In genomic region chr14:64303471-64303917, GRCh38 we compare ENCODE assay signal across 9 cellular contexts. TPM values are rescaled to one million over a fixed set of nuclear protein-coding genes. Genes with fewer than 3 reads are reported as not detected.
DNase-seq lines count a peak whose midpoint lies in the region; ATAC-seq and FAIRE-seq lines count a peak whose summit lies in the region.
"Had no signal": no experiment of that assay in that cellular context is flagged by ENCODE, and none has a peak within 500 bp of the region (broad histone marks: within the 10 kb centered on the region; RNA-seq: fewer than 3 reads in every experiment).

No MANE protein-coding gene starts in this region.

- CTCF ChIA-PET in activated CD4-positive, alpha-beta T cell treated with anti-CD3 and anti-CD28 coated beads for 36 hours (lab: Charles Lee), result interaction anchor here (0.5 to 3.2 kb wide), 40 partner anchors 9 to 840 kb away, joined by 3 to 32 read pairs (median 3); partner anchors contain the start of gene ESR2

- intact Hi-C loops in activated CD4-positive, alpha-beta T cell treated with anti-CD3 and anti-CD28 coated beads for 36 hours (cut with DNase I, micrococcal nuclease), result loop anchor here (1.0 to 5.0 kb wide), 5 partner anchors 293 to 916 kb away; no protein-coding TSS in a partner anchor

- peaks cover 2% of the 10 kb centered on the region for H3K27me3 Mint-ChIP-seq in activated CD4-positive, alpha-beta T cell treated with anti-CD3 and anti-CD28 coated beads for 36 hours

- H3K9me3 Mint-ChIP-seq in activated CD4-positive, alpha-beta T cell treated with anti-CD3 and anti-CD28 coated beads for 36 hours (ENCODE audit: low read depth), result no peaks in the 10 kb centered on the region
- H3K9me3 Mint-ChIP-seq: CD8-positive, alpha-beta memory T cell had no signal

- POLR2A ChIA-PET in activated CD4-positive, alpha-beta T cell treated with anti-CD3 and anti-CD28 coated beads for 36 hours (lab: Charles Lee), result interaction anchor here (0.6 kb wide), 1 partner anchor 207 kb away, joined by 3 read pairs; no protein-coding TSS in a partner anchor

- FAIRE-seq in endometrium (lab: Jason Lieb, UNC), result peak; percentile 88

- ATAC-seq in activated CD4-positive, alpha-beta T cell treated with anti-CD3 and anti-CD28 coated beads for 36 hours, result peak; percentile 68
- ATAC-seq in GM18909 (IDR thresholded peaks at IDR 0.05; ENCODE audit: poor library complexity, unreplicated experiment), result no peak

- no peak overlapping the region for H3K4me3 Mint-ChIP-seq in activated CD4-positive, alpha-beta T cell treated with anti-CD3 and anti-CD28 coated beads for 36 hours
- H3K4me3 Mint-ChIP-seq: CD8-positive, alpha-beta memory T cell had no signal

- H3K36me3 Mint-ChIP-seq in activated CD4-positive, alpha-beta T cell treated with anti-CD3 and anti-CD28 coated beads for 36 hours (ENCODE audit: low read depth), result no peaks in the 10 kb centered on the region
- H3K36me3 Mint-ChIP-seq: CD8-positive, alpha-beta memory T cell had no signal

- H3K27ac Mint-ChIP-seq in activated CD4-positive, alpha-beta T cell treated with anti-CD3 and anti-CD28 coated beads for 36 hours, result no peak overlapping the region
- H3K27ac Mint-ChIP-seq: CD8-positive, alpha-beta memory T cell had no signal

- DNase-seq in activated CD4-positive, alpha-beta T cell treated with anti-CD3 and anti-CD28 coated beads for 36 hours, result no peak
- no peak for DNase-seq in activated CD4-positive, alpha-beta T cell treated with anti-CD3 and anti-CD28 coated beads, Interleukin-2, amount 50 U/mL, for 4 hours
- peak; percentile 68 for DNase-seq in M059J (ENCODE audit: low read depth)
- DNase-seq in RPMI8226, result peak; percentile 11
- DNase-seq in midbrain (lab: John Stamatoyannopoulos, UW), result peak; percentile 41
- DNase-seq in GDM1 (lab: John Stamatoyannopoulos, UW), result no peak

- H3K4me1 Mint-ChIP-seq in activated CD4-positive, alpha-beta T cell treated with anti-CD3 and anti-CD28 coated beads for 36 hours, result no peaks in the 10 kb centered on the region

RNA-seq across cellular contexts. Expression of gene ESR2, which starts 9.3 kb away (rescaled TPM):
- total RNA-seq in activated CD4-positive, alpha-beta T cell treated with anti-CD3 and anti-CD28 coated beads for 36 hours, result under 1 TPM; 0.26 to 0.32 TPM
- total RNA-seq in M059J (2014; rRNA removed; shearing (Covaris generic)), result not detected in 2 replicates

Comparison
In these comparisons a context has a peak if more than half of its experiments do, and no peak if none do; other contexts are left out.
1. DNase-seq: peak in M059J (single experiment), RPMI8226 (single experiment) and midbrain (single experiment); none in activated CD4-positive, alpha-beta T cell treated with anti-CD3 and anti-CD28 coated beads for 36 hours (single experiment), activated CD4-positive, alpha-beta T cell treated with anti-CD3 and anti-CD28 coated beads, Interleukin-2, amount 50 U/mL, for 4 hours (0 of 2) and GDM1 (single experiment).